ENCODE assay signal across 11 cellular contexts in the genomic region with DNA sequence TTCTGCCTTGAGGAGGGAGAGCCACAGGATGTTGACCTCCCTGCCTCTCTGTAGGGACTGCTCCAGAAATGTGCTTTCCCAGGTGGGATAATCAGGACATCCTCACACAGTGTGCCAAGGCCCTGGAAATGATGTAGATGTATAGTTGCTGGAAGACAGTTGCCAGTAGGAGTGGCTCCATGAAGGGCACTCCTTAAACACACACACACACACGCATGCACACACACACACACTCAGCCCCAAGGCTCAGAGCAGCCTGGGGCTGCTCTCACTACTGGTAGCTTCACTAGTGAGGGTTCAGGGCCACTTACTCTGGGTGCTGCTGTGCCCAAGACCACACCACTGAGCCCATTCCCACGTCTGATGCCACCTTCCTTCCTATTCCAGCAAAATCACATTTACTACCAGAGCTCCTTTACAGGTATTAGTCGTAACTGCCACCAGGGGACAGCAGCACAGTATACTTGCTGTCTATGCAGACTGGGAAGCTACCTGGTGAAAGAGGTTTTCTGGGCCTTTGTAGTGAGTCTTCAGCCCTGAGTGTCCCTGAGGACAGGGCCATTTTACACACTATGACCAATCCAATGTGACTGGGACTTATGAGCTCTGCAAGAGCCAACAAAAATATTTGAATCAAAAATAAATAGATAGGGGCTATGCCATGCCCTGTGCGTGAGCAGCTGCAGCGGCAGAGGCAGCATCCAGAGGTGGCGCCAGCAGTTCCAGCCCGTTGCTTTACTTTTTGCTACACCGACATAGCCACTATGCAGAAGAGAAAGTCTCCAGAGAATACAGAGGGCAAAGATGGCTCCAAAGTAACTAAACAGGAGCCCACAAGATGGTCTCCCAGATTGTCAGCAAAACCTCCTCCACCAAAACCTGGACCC. TPM values are rescaled to one million over a fixed set of nuclear protein-coding genes. Genes with fewer than 3 reads are reported as not detected.
DNase-seq lines count a peak whose midpoint lies in the region; ATAC-seq, FAIRE-seq and TF ChIP-seq lines count a peak whose summit lies in the region.
"Had no signal": no experiment of that assay in that cellular context is flagged by ENCODE, and none has a peak within 500 bp of the region (broad histone marks: within the 10 kb centered on the region; RNA-seq: fewer than 3 reads in every experiment).

No MANE protein-coding gene starts in this region.

- no peaks in the 10 kb centered on the region for H3K36me3 Mint-ChIP-seq in osteocyte (ENCODE audit: unreplicated experiment)

- BruUV-seq in PC-9 (replicated peaks; lab: Mats Ljungman, UMichigan), result no TSS peak

- DNase-seq in A549 (ENCODE audit: low read depth in 1 of 2, low spot score in 1 of 2), result peak; percentile 44 to 66
- DNase-seq in PC-9, result no peak
- DNase-seq in esophagus squamous epithelium (lab: John Stamatoyannopoulos, UW), result no peak
- DNase-seq in osteocyte (ENCODE audit: extremely low spot score, unreplicated experiment), result no peak
- DNase-seq in tibial artery, result no peak
- no peak for DNase-seq in HTR-8/SVneo (ENCODE audit: insufficient read length, low spot score)
- DNase-seq in NCI-H2029 (lab: John Stamatoyannopoulos, UW), result no peak

- peak; percentile 98 to 99 for ATAC-seq in A549

- H3K4me2 ChIP-seq in A549 (no peak overlapping the region; the same call in 2 of the 3 replicates), PC-9 (no peak overlapping the region)

- TF ChIP-seq POLR2A in A549 (IDR thresholded peaks at IDR 0.05; ENCODE audit: low read length), result no peak
- TF ChIP-seq POLR2A in esophagus squamous epithelium (IDR thresholded peaks at IDR 0.05), result no peak

- no peak overlapping the region for H2AFZ ChIP-seq in PC-9

- no peaks in the 10 kb centered on the region for H3K79me2 ChIP-seq in PC-9 (ENCODE audit: low read depth)

- no peaks in the 10 kb centered on the region for H4K20me1 ChIP-seq in PC-9 (ENCODE audit: insufficient read depth)

- no peak overlapping the region for H3K4me3 Mint-ChIP-seq in osteocyte (ENCODE audit: unreplicated experiment)

- H3K27ac Mint-ChIP-seq in osteocyte (ENCODE audit: unreplicated experiment), result no peak overlapping the region

- intact Hi-C loops in PC-9 (cut with micrococcal nuclease; ENCODE audit: unreplicated experiment), result no loop called here
- intact Hi-C loops in esophagus squamous epithelium (cut with DNase I), result no loop called here
- intact Hi-C loops in tibial artery (cut with DNase I; ENCODE audit: low total_unique reads), result no loop called here

- WGBS in A549 (ENCODE audit: missing lambda C conversion rate), result 20% methylated on average over 8 of the region's 8 CpGs
- WGBS in esophagus squamous epithelium, 2 donors, result 29 to 58% methylated on average over 7 to 8 of the region's 8 CpGs

- FAIRE-seq in A549 (lab: Jason Lieb, UNC) (no peak), HTR-8/SVneo (lab: Jason Lieb, UNC) (no peak)
- FAIRE-seq: GM12892 had no signal

- no peaks in the 10 kb centered on the region for H3K4me1 Mint-ChIP-seq in osteocyte (ENCODE audit: unreplicated experiment)

- H3K36me3 ChIP-seq in PC-9 (ENCODE audit: low read depth), result no peaks in the 10 kb centered on the region
- H3K36me3 ChIP-seq in esophagus squamous epithelium, result no peaks in the 10 kb centered on the region
- no peaks in the 10 kb centered on the region for H3K36me3 ChIP-seq in tibial artery

- no peaks in the 10 kb centered on the region for H3K9me2 ChIP-seq in PC-9 (ENCODE audit: insufficient read depth)

- no peaks in the 10 kb centered on the region; the same call in 2 of the 3 replicates for H3K4me1 ChIP-seq in A549
- H3K4me1 ChIP-seq in PC-9 (replicated peaks; ENCODE audit: insufficient read depth), result no peaks in the 10 kb centered on the region
- peaks cover 0 to 15% (median 0%) of the 10 kb centered on the region in 3 donors for H3K4me1 ChIP-seq in esophagus squamous epithelium
- no peaks in the 10 kb centered on the region for H3K4me1 ChIP-seq in tibial artery

- H3K27ac ChIP-seq in A549 (no peak overlapping the region), PC-9 (no peak overlapping the region), esophagus squamous epithelium (peak overlapping the region in 2 of 4 donors; percentile 17 to 33), tibial artery (no peak overlapping the region)
- H3K27ac ChIP-seq: skin epidermis had no signal

- CTCF ChIA-PET in A549 (lab: Yijun Ruan, JAX), result interaction anchor here (0.6 to 5.1 kb wide), 26 partner anchors 10 to 329 kb away, joined by 3 to 55 read pairs (median 4); partner anchors contain the start of gene CRNN
- CTCF ChIA-PET in PC-9 (lab: Charles Lee), result no interaction called here

- H3K27me3 ChIP-seq in PC-9 (ENCODE audit: insufficient read depth, low read depth) (peaks cover 34% of the 10 kb centered on the region; the same call in 1 of the 2 replicates), esophagus squamous epithelium (no peaks in the 10 kb centered on the region), tibial artery (no peaks in the 10 kb centered on the region)

- TF ChIP-seq RAD21 in A549 (conservative IDR thresholded peaks at IDR 0.05 in 1 of 2, IDR thresholded peaks at IDR 0.05 in 1 of 2), result peak; percentile 52 to 63; a peak in 4 of 5 replicates

- no peaks in the 10 kb centered on the region for H3K9me3 ChIP-seq in A549
- 0 out of 2 replicates have a peak, but pooled peaks cover under 1% of the 10 kb centered on the region for H3K9me3 ChIP-seq in PC-9 (ENCODE audit: insufficient read depth, low read depth)
- H3K9me3 ChIP-seq in esophagus squamous epithelium, result no peaks in the 10 kb centered on the region
- H3K9me3 ChIP-seq in tibial artery, result no peaks in the 10 kb centered on the region

- TF ChIP-seq EP300 in A549 (IDR thresholded peaks at IDR 0.05), result no peak

- POLR2A ChIA-PET in A549 (lab: Yijun Ruan, JAX), result no interaction called here
- POLR2A ChIA-PET in PC-9 (lab: Charles Lee; ENCODE audit: unreplicated experiment), result no interaction called here

- no peaks in the 10 kb centered on the region for H3K27me3 Mint-ChIP-seq in osteocyte (ENCODE audit: unreplicated experiment)

- TF ChIP-seq CTCF in A549 (IDR thresholded peaks at IDR 0.05) (peak; percentile 61), GM12872 (IDR thresholded peaks at IDR 0.05; ENCODE audit: insufficient read depth, low read depth, low read length) (peak; percentile 69), PC-9 (conservative IDR thresholded peaks at IDR 0.05) (peak; percentile 55; the same call in 1 of the 2 replicates), esophagus squamous epithelium (IDR thresholded peaks at IDR 0.05) (peak; percentile 21 to 90 (median 62)), osteocyte (IDR thresholded peaks at IDR 0.05) (no peak), tibial artery (IDR thresholded peaks at IDR 0.05) (no peak)

- H3K9me3 Mint-ChIP-seq in osteocyte (ENCODE audit: unreplicated experiment), result peaks cover 7% of the 10 kb centered on the region

- no peaks in the 10 kb centered on the region for H3F3A ChIP-seq in PC-9 (ENCODE audit: insufficient read depth, low read depth)

- H3K4me3 ChIP-seq in A549, result no peak overlapping the region
- H3K4me3 ChIP-seq in PC-9, result no peak overlapping the region
- no peak overlapping the region for H3K4me3 ChIP-seq in esophagus squamous epithelium
- H3K4me3 ChIP-seq in tibial artery, result no peak overlapping the region
- H3K4me3 ChIP-seq: skin epidermis had no signal

TF ChIP-seq in A549, 52 proteins besides CTCF, POLR2A, EP300 and RAD21:
- TF ChIP-seq NR3C1 (IDR thresholded peaks at IDR 0.05) (no peak), SMC3 (IDR thresholded peaks at IDR 0.05) (peak; percentile 63), TFCP2L1 (CRISPR knock-in tag; IDR thresholded peaks at IDR 0.05) (no peak)
TF ChIP-seq in A549: peak in this region for 1.

RNA-seq across cellular contexts. Expression of gene CRNN, which starts 15.0 kb away (rescaled TPM):
- polyA plus RNA-seq in A549 (2011; rRNA removed), result not detected in 2 replicates
- polyA plus RNA-seq in A549 (2012; cell fraction: cytosol; rRNA removed), result not detected in 2 replicates
- not detected in 2 replicates for polyA plus RNA-seq in A549 (2012; cell fraction: nucleus; rRNA removed)
- not detected in 3 replicates for polyA plus RNA-seq in A549 (2017; fragmentation: RNase III; extraction: RNeasy Plus Mini Kit Qiagen cat#74134 plus additional on column Dnase treatment)
- not detected in 2 replicates for polyA minus RNA-seq in A549 (2011; rRNA and poly(A)+ RNA removed)
- total RNA-seq in PC-9 (2021), result not detected in 2 replicates
- 1,000 to 10,000 TPM; 1,263 to 5,310 (median 2,301) TPM for total RNA-seq in esophagus squamous epithelium
- total RNA-seq in osteocyte, result not detected in 2 replicates
- total RNA-seq: glomerular endothelial cell had no signal

RNA-seq across cellular contexts. Expression of gene FLG2, which starts 39.2 kb away (rescaled TPM):
- polyA plus RNA-seq in A549 (2011; rRNA removed) (not detected in 2 replicates), A549 (2017; fragmentation: RNase III; extraction: RNeasy Plus Mini Kit Qiagen cat#74134 plus additional on column Dnase treatment) (not detected in 3 replicates)
- not detected in 2 replicates for polyA plus RNA-seq in A549 (2012; cell fraction: cytosol; rRNA removed)
- polyA plus RNA-seq in A549 (2012; cell fraction: nucleus; rRNA removed), result not detected in 2 replicates
- not detected in 2 replicates for polyA minus RNA-seq in A549 (2011; rRNA and poly(A)+ RNA removed)
- total RNA-seq in PC-9 (2021) (not detected in 2 replicates), esophagus squamous epithelium (under 1 TPM in 3 of 4 donors, not detected in 1; 0.11 to 0.19 (median 0.13) TPM), osteocyte (not detected in 2 replicates)
- total RNA-seq: glomerular endothelial cell had no signal

Comparison
In these comparisons a context has a peak if more than half of its experiments do, and no peak if none do; other contexts are left out.
1. DNase-seq: peak in A549 (2 of 2); none in PC-9 (0 of 2), esophagus squamous epithelium (single experiment), osteocyte (single experiment), tibial artery (0 of 2), HTR-8/SVneo (single experiment) and NCI-H2029 (single experiment).
2. CTCF ChIP-seq: peak in A549 (single experiment), GM12872 (single experiment), PC-9 (single experiment) and esophagus squamous epithelium (6 of 6); none in osteocyte (single experiment) and tibial artery (0 of 2).
3. RNA of gene CRNN, which starts 15.0 kb away (total RNA-seq): 1,263 to 5,310 TPM in esophagus squamous epithelium; not detected in PC-9 and not detected in osteocyte; every median in the first group is over 1,000 times any median in the second.